9 cellular contexts compared by ENCODE assay signal in the genomic region with DNA sequence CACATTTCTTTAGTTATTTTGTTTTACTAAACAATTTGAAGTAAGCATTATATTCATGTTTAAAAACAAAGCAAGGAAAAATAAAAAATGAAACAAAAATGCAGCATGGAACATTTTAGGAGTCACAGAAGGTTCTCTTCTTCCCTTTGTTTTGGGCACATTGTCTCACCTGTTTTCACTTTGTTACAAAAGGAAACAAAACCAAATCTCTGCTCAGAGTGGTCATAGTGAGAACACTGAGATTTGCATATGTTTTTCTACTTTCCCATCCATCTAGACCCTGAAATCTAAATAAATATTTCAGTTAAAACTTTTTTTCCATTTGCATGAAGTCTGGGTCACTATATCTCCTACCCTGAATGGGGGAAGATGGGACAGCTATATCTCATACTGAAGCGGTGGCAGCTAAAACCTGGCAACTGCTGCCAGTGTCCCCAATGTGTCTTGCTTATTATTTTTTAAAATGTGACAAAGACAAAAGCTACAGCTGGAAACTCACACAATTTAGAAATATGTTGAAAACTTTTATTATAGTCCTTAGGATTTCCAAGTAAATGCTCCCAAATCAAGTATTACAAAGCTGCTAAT. TPM values are rescaled to one million over a fixed set of nuclear protein-coding genes. Genes with fewer than 3 reads are reported as not detected.
DNase-seq lines count a peak whose midpoint lies in the region; ATAC-seq, FAIRE-seq and TF ChIP-seq lines count a peak whose summit lies in the region.
"Had no signal": no experiment of that assay in that cellular context is flagged by ENCODE, and none has a peak within 500 bp of the region (broad histone marks: within the 10 kb centered on the region; RNA-seq: fewer than 3 reads in every experiment).

No MANE protein-coding gene starts in this region.

- H3K4me3 Mint-ChIP-seq in neural progenitor cell = peak overlapping the region; percentile 42

- DNase-seq in GM12864 (ENCODE audit: low read depth) (no peak), bronchial epithelial cell (ENCODE audit: low read depth) (no peak), neural progenitor cell (ENCODE audit: low spot score) (no peak), SHP77 treated with DMSO at 0.1 percent for 48 hours (lab: John Stamatoyannopoulos, UW) (no peak)
- DNase-seq: activated CD4-positive, CD25-positive, alpha-beta regulatory T cell treated with anti-CD3 and anti-CD28 coated beads, Interleukin-2, amount 50 U/mL, for 72 hours had no signal

- ATAC-seq in HG03342 (IDR thresholded peaks at IDR 0.05; ENCODE audit: unreplicated experiment) = peak; percentile 29
- ATAC-seq in GM19395 (IDR thresholded peaks at IDR 0.05; ENCODE audit: unreplicated experiment) = no peak
- no peak for ATAC-seq in HG02970 (IDR thresholded peaks at IDR 0.05; ENCODE audit: low FRiP score, unreplicated experiment)
- ATAC-seq in HG03196 (IDR thresholded peaks at IDR 0.05; ENCODE audit: unreplicated experiment) = no peak

- peaks cover 22% of the 10 kb centered on the region for H4K20me1 ChIP-seq in neural progenitor cell (ENCODE audit: low read depth)

- H3K79me2 ChIP-seq in neural progenitor cell (ENCODE audit: low read depth) = peaks cover 58% of the 10 kb centered on the region

- peak overlapping the region; percentile 97 for H3K4me2 ChIP-seq in neural progenitor cell

- H3K9me3 Mint-ChIP-seq in neural progenitor cell = no peaks in the 10 kb centered on the region

- H3K27ac Mint-ChIP-seq in neural progenitor cell = no peak overlapping the region

- H3K36me3 Mint-ChIP-seq in neural progenitor cell = peaks cover 4% of the 10 kb centered on the region

- FAIRE-seq in bronchial epithelial cell (lab: Jason Lieb, UNC) = no peak

- H3F3A ChIP-seq in neural progenitor cell (ENCODE audit: low read depth) = peaks cover 17% of the 10 kb centered on the region

- no peaks in the 10 kb centered on the region for H3K36me3 ChIP-seq in bronchial epithelial cell (ENCODE audit: control insufficient read depth, insufficient read depth, low read length)
- H3K36me3 ChIP-seq in neural progenitor cell = no peaks in the 10 kb centered on the region

- no peak overlapping the region for H3K27ac ChIP-seq in neural progenitor cell

- H3K27me3 Mint-ChIP-seq in neural progenitor cell (ENCODE audit: insufficient read depth, low read depth) = peaks cover 7% of the 10 kb centered on the region

- peaks cover 41% of the 10 kb centered on the region for H3K4me1 Mint-ChIP-seq in neural progenitor cell

- H3K27me3 ChIP-seq in bronchial epithelial cell (ENCODE audit: control insufficient read depth, insufficient read depth, low read length) = no peaks in the 10 kb centered on the region
- no peaks in the 10 kb centered on the region for H3K27me3 ChIP-seq in neural progenitor cell

- peak overlapping the region; percentile 26; the same call in 1 of the 2 replicates for H3K4me3 ChIP-seq in GM12864 (ENCODE audit: low read depth, low read length)
- H3K4me3 ChIP-seq in bronchial epithelial cell (ENCODE audit: low read depth, low read length) = peak overlapping the region; percentile 9
- peak overlapping the region; percentile 96 for H3K4me3 ChIP-seq in neural progenitor cell

- peaks cover 38% of the 10 kb centered on the region for H3K4me1 ChIP-seq in neural progenitor cell

- TF ChIP-seq CTCF in GM12864 (IDR thresholded peaks at IDR 0.05; ENCODE audit: low read depth, low read length, missing control alignments) = no peak
- TF ChIP-seq CTCF in bronchial epithelial cell (IDR thresholded peaks at IDR 0.05; ENCODE audit: insufficient read depth, low read length, severe bottlenecking) = no peak
- no peak for TF ChIP-seq CTCF in neural progenitor cell (IDR thresholded peaks at IDR 0.05)

- H3K9me3 ChIP-seq in neural progenitor cell (ENCODE audit: low read depth) = no peaks in the 10 kb centered on the region

- H3K9ac ChIP-seq in neural progenitor cell = peak overlapping the region; percentile 28

- no peak overlapping the region for H2AFZ ChIP-seq in neural progenitor cell (replicated peaks)

RNA-seq across cellular contexts. Expression of a gene that starts 3.5 kb away (rescaled TPM):
- total RNA-seq in bronchial epithelial cell (17.4 and 19.5 TPM in 2 replicates), neural progenitor cell (ENCODE audit: low replicate concordance) (10.3 and 11.8 TPM in 2 replicates)

RNA-seq across cellular contexts. Expression of a gene that starts 3.9 kb away (rescaled TPM):
- 14.2 and 14.5 TPM in 2 replicates for total RNA-seq in bronchial epithelial cell
- 18.7 and 21.5 TPM in 2 replicates for total RNA-seq in neural progenitor cell (ENCODE audit: low replicate concordance)

Comparison
In these comparisons a context has a peak if more than half of its experiments do, and no peak if none do; other contexts are left out.
1. H3K4me3 ChIP-seq: peak in every context shown above with its lines; median percentile 96 in neural progenitor cell; 26 in GM12864; 9 in bronchial epithelial cell.